ENCODE assay signal across 16 cellular contexts in genomic region chr7:44449531-44449930, GRCh38. TPM values are rescaled to one million over a fixed set of nuclear protein-coding genes. Genes with fewer than 3 reads are reported as not detected.
A peak's percentile ranks its signal among the peaks of the same experiment; 100 is the strongest.
DNase-seq lines count a peak whose midpoint lies in the region; ATAC-seq, FAIRE-seq and TF ChIP-seq lines count a peak whose summit lies in the region.
"Had no signal": no experiment of that assay in that cellular context is flagged by ENCODE, and none has a peak within 500 bp of the region (broad histone marks: within the 10 kb centered on the region; RNA-seq: fewer than 3 reads in every experiment).

No MANE protein-coding gene starts in this region.

- WGBS in GM12878 (ENCODE audit: insufficient coverage, insufficient replicate concordance, low lambda C conversion rate, missing lambda C conversion rate) = 0% methylated on average over 1 of the region's 1 CpG

- TF ChIP-seq CTCF in GM12878 (IDR thresholded peaks at IDR 0.05 in 2 of 3, conservative IDR thresholded peaks at IDR 0.05 in 1 of 3; ENCODE audit: control insufficient read depth in 2 of 3, extremely low read depth in 1 of 3, insufficient read depth in 1 of 3, low read depth in 3 of 3, low read length in 3 of 3) (no peak), gastrocnemius medialis (IDR thresholded peaks at IDR 0.05 in 4 of 5, conservative IDR thresholded peaks at IDR 0.05 in 1 of 5) (no peak), Caco-2 (IDR thresholded peaks at IDR 0.05; ENCODE audit: insufficient read depth in 1 of 2, low read depth in 1 of 2, low read length in 1 of 2, severe bottlenecking in 1 of 2, unreplicated experiment in 1 of 2) (no peak), GM13977 (IDR thresholded peaks at IDR 0.05; ENCODE audit: extremely low read depth, insufficient read depth, missing control alignments) (no peak)

- H3K27me3 ChIP-seq in GM12878 (replicated peaks in 1 of 2; ENCODE audit: control insufficient read depth in 2 of 2, insufficient read depth in 2 of 2, low read length in 1 of 2) (no peaks in the 10 kb centered on the region), gastrocnemius medialis (no peaks in the 10 kb centered on the region), Caco-2 (replicated peaks; ENCODE audit: control insufficient read depth, insufficient read depth, low read length) (no peaks in the 10 kb centered on the region)
- H3K27me3 ChIP-seq: neural progenitor cell, Peyer's patch, thyroid gland had no signal

- TF ChIP-seq EP300 in GM12878 (IDR thresholded peaks at IDR 0.05; ENCODE audit: borderline replicate concordance in 1 of 2, control insufficient read depth in 1 of 2, low read depth in 2 of 2, low read length in 2 of 2) = no peak

- no peaks in the 10 kb centered on the region for H3K9me3 Mint-ChIP-seq in activated CD4-positive, alpha-beta T cell treated with anti-CD3 and anti-CD28 coated beads for 36 hours (ENCODE audit: low read depth)
- H3K9me3 Mint-ChIP-seq in Caco-2 (ENCODE audit: unreplicated experiment) = no peaks in the 10 kb centered on the region
- H3K9me3 Mint-ChIP-seq: neural progenitor cell had no signal

- RAD21 ChIA-PET in GM12878 (lab: Charles Lee; ENCODE audit: unreplicated experiment) = no interaction called here

- SMC1A ChIA-PET in GM12878 (lab: Charles Lee; ENCODE audit: uncharacterized antibody, unreplicated experiment) = interaction anchor here (0.9 to 1.8 kb wide), 2 partner anchors 13 to 42 kb away, joined by 3 to 6 read pairs; no protein-coding TSS in a partner anchor

- H3K4me1 ChIP-seq in GM12878 (ENCODE audit: control insufficient read depth, insufficient read depth, low read length) = no peaks in the 10 kb centered on the region
- peaks cover 61 to 74% of the 10 kb centered on the region in 2 donors for H3K4me1 ChIP-seq in gastrocnemius medialis
- no peaks in the 10 kb centered on the region for H3K4me1 ChIP-seq in Caco-2
- H3K4me1 ChIP-seq: neural progenitor cell, Peyer's patch had no signal

- H3K27ac Mint-ChIP-seq in activated CD4-positive, alpha-beta T cell treated with anti-CD3 and anti-CD28 coated beads for 36 hours = peak overlapping the region; percentile 16
- no peak overlapping the region for H3K27ac Mint-ChIP-seq in Caco-2 (ENCODE audit: unreplicated experiment)
- H3K27ac Mint-ChIP-seq: neural progenitor cell had no signal

- BruUV-seq in GM12878 (replicated peaks; lab: Mats Ljungman, UMichigan) = no TSS peak
- no TSS peak for BruUV-seq in Caco-2 (replicated peaks; lab: Mats Ljungman, UMichigan)

- no peak for FAIRE-seq in GM12878 (lab: Jason Lieb, UNC)
- FAIRE-seq: H54, small intestine, TTC549 had no signal

- H3K4me3 ChIP-seq in GM12878 (no peak overlapping the region), gastrocnemius medialis (no peak overlapping the region), Caco-2 (ENCODE audit: low read depth, low read length) (no peak overlapping the region)
- H3K4me3 ChIP-seq: lower lobe of right lung, neural progenitor cell, Peyer's patch, thyroid gland had no signal

- H4K20me1 ChIP-seq in GM12878 (ENCODE audit: control insufficient read depth, insufficient read depth) = no peaks in the 10 kb centered on the region

- CTCF ChIA-PET in activated CD4-positive, alpha-beta T cell treated with anti-CD3 and anti-CD28 coated beads for 36 hours (lab: Charles Lee) = interaction anchor here (0.6 kb wide), 3 partner anchors 31 to 958 kb away, joined by 3 read pairs; no protein-coding TSS in a partner anchor
- CTCF ChIA-PET in GM12878 (lab: Yijun Ruan, JAX) = interaction anchor here (0.6 to 1.4 kb wide), 4 partner anchors 13 to 209 kb away, joined by 3 to 8 read pairs (median 4); no protein-coding TSS in a partner anchor
- CTCF ChIA-PET in Caco-2 (lab: Charles Lee) = no interaction called here

- no peaks in the 10 kb centered on the region for H3K27me3 Mint-ChIP-seq in activated CD4-positive, alpha-beta T cell treated with anti-CD3 and anti-CD28 coated beads for 36 hours
- no peaks in the 10 kb centered on the region for H3K27me3 Mint-ChIP-seq in Caco-2 (ENCODE audit: insufficient read depth, unreplicated experiment)

- no peak for DNase-seq in activated CD4-positive, alpha-beta T cell treated with anti-CD3 and anti-CD28 coated beads for 36 hours
- DNase-seq in activated CD4-positive, alpha-beta T cell treated with anti-CD3 and anti-CD28 coated beads for 48 hours = no peak
- DNase-seq in NOMO-1 treated with DMSO at 0.1 percent for 48 hours (lab: John Stamatoyannopoulos, UW; ENCODE audit: unreplicated experiment) (peak; percentile 79), GM12878 (ENCODE audit: low read depth, low spot score) (no peak), gastrocnemius medialis (no peak), Caco-2 (no peak), GM13977 (ENCODE audit: low spot score) (no peak)
- DNase-seq: hippocampal formation, lower lobe of right lung, Peyer's patch, small intestine, thyroid gland had no signal

- peaks cover 46% of the 10 kb centered on the region for H3K4me1 Mint-ChIP-seq in activated CD4-positive, alpha-beta T cell treated with anti-CD3 and anti-CD28 coated beads for 36 hours
- no peaks in the 10 kb centered on the region for H3K4me1 Mint-ChIP-seq in Caco-2 (ENCODE audit: low read depth, unreplicated experiment)

- peaks cover 57% of the 10 kb centered on the region for H3K36me3 Mint-ChIP-seq in activated CD4-positive, alpha-beta T cell treated with anti-CD3 and anti-CD28 coated beads for 36 hours (ENCODE audit: low read depth)
- peaks cover 7% of the 10 kb centered on the region for H3K36me3 Mint-ChIP-seq in Caco-2 (ENCODE audit: insufficient read depth, unreplicated experiment)

- no peak overlapping the region for H3K4me3 Mint-ChIP-seq in activated CD4-positive, alpha-beta T cell treated with anti-CD3 and anti-CD28 coated beads for 36 hours
- no peak overlapping the region for H3K4me3 Mint-ChIP-seq in Caco-2 (ENCODE audit: unreplicated experiment)
- H3K4me3 Mint-ChIP-seq: neural progenitor cell had no signal

- no peak overlapping the region for H3K9ac ChIP-seq in GM12878 (ENCODE audit: control insufficient read depth, insufficient read depth, low read length)
- H3K9ac ChIP-seq: neural progenitor cell had no signal

- no peak for TF ChIP-seq POLR2A in GM12878 (IDR thresholded peaks at IDR 0.05; ENCODE audit: low read depth, low read length)
- TF ChIP-seq POLR2A in gastrocnemius medialis (IDR thresholded peaks at IDR 0.05) = no peak

- no peak overlapping the region for H2AFZ ChIP-seq in GM12878 (ENCODE audit: control insufficient read depth, low read depth, low read length)
- H2AFZ ChIP-seq: neural progenitor cell had no signal

- intact Hi-C loops in activated CD4-positive, alpha-beta T cell treated with anti-CD3 and anti-CD28 coated beads for 36 hours (cut with DNase I, micrococcal nuclease) = no loop called here
- intact Hi-C loops in GM12878 (cut with micrococcal nuclease; ENCODE audit: unreplicated experiment) (no loop called here), gastrocnemius medialis (cut with DNase I; ENCODE audit: low total_unique reads) (no loop called here), Caco-2 (cut with micrococcal nuclease; ENCODE audit: unreplicated experiment) (no loop called here)

- in situ Hi-C loops in GM12878 (cut with MboI) = no loop called here
- in situ Hi-C loops in gastrocnemius medialis (cut with MboI; ENCODE audit: low sequenced_read_pairs in 4 of 4) = no loop called here
- in situ Hi-C loops in GM13977 (cut with MboI; ENCODE audit: low pct_unique_long_range_greater_than_20kb, low sequenced_read_pairs, unreplicated experiment) = no loop called here

- no peak for ATAC-seq in activated CD4-positive, alpha-beta T cell treated with anti-CD3 and anti-CD28 coated beads for 36 hours
- ATAC-seq in GM12878 (peak; percentile 27; the same call in 2 of the 3 replicates), gastrocnemius medialis (no peak), HG02642 (IDR thresholded peaks at IDR 0.05; ENCODE audit: poor library complexity, unreplicated experiment) (no peak)
- ATAC-seq: lower lobe of right lung had no signal

- H3K27ac ChIP-seq in GM12878 (ENCODE audit: control insufficient read depth, insufficient read depth) = no peak overlapping the region
- peak overlapping the region in 3 of 4 donors; percentile 20 to 77 (median 38) for H3K27ac ChIP-seq in gastrocnemius medialis
- H3K27ac ChIP-seq: lower lobe of right lung, neural progenitor cell, Peyer's patch, thyroid gland had no signal

- peaks cover 19% of the 10 kb centered on the region for H3K79me2 ChIP-seq in GM12878 (ENCODE audit: control insufficient read depth, insufficient read depth, low read length)

- POLR2A ChIA-PET in activated CD4-positive, alpha-beta T cell treated with anti-CD3 and anti-CD28 coated beads for 36 hours (lab: Charles Lee) = interaction anchor here (1.2 kb wide), 1 partner anchor 11 kb away, joined by 4 read pairs; no protein-coding TSS in a partner anchor
- POLR2A ChIA-PET in GM12878 (lab: Charles Lee) = interaction anchor here (1.6 kb wide), 1 partner anchor 13 kb away, joined by 7 read pairs; no protein-coding TSS in a partner anchor
- POLR2A ChIA-PET in Caco-2 (lab: Charles Lee) = no interaction called here

- H3K36me3 ChIP-seq in GM12878 (ENCODE audit: control insufficient read depth in 2 of 2, insufficient read depth in 2 of 2, low read length in 1 of 2) = peaks cover 0 to 8% of the 10 kb centered on the region in 2 experiments
- no peaks in the 10 kb centered on the region for H3K36me3 ChIP-seq in gastrocnemius medialis
- H3K36me3 ChIP-seq in Caco-2 (ENCODE audit: control insufficient read depth, insufficient read depth, low read length) = no peaks in the 10 kb centered on the region
- H3K36me3 ChIP-seq: neural progenitor cell, thyroid gland had no signal

- no peak overlapping the region for H3K4me2 ChIP-seq in GM12878 (ENCODE audit: control insufficient read depth, insufficient read depth)
- H3K4me2 ChIP-seq: neural progenitor cell had no signal

- H3K9me3 ChIP-seq in GM12878 (replicated peaks; ENCODE audit: control insufficient read depth, insufficient read depth, low read length) = no peaks in the 10 kb centered on the region; the same call in 2 of the 3 replicates
- no peaks in the 10 kb centered on the region for H3K9me3 ChIP-seq in gastrocnemius medialis
- no peaks in the 10 kb centered on the region for H3K9me3 ChIP-seq in Caco-2
- H3K9me3 ChIP-seq: lower lobe of right lung, Peyer's patch, thyroid gland had no signal

- no peak for TF ChIP-seq RAD21 in GM12878 (IDR thresholded peaks at IDR 0.05; ENCODE audit: insufficient read depth, low read depth, low read length)

RNA-seq across cellular contexts. Expression of gene NUDCD3, which starts 40.9 kb away (rescaled TPM):
- 10 to 100 TPM; 70.3 to 77.6 TPM for total RNA-seq in activated CD4-positive, alpha-beta T cell treated with anti-CD3 and anti-CD28 coated beads for 36 hours
- 53.2 and 61.8 TPM in 2 replicates for total RNA-seq in GM12878 (2013; cell fraction: nucleolus; rRNA removed)
- total RNA-seq in GM12878 (2014; rRNA removed) (41.1 and 53.0 TPM in 2 replicates), GM12878 (2014; rRNA removed; fragmentation: Illumina TruSeq; extraction: Trizol) (29.1 and 35.4 TPM in 2 replicates), GM12878 (2021) (89.8 and 92.3 TPM in 2 replicates), gastrocnemius medialis (10 to 100 TPM; 76.2 to 93.4 (median 77.0) TPM), Caco-2 (2022) (103 and 116 TPM in 2 replicates)
- polyA plus RNA-seq in GM12878 (2011; ENCODE audit: low read depth) = 18.3 TPM
- polyA plus RNA-seq in GM12878 (2011; rRNA removed) (46.6 and 54.4 TPM in 2 replicates), GM12878 (2014; fragmentation: Illumina TruSeq; extraction: Trizol) (42.9 and 49.8 TPM in 2 replicates), GM12878 (2014; fragmentation: Nextera tagmentation; extraction: Ambion mirVana) (10 to 100 TPM; 25.0 to 30.7 TPM), GM12878 (2014; rRNA removed) (43.1 and 47.0 TPM in 2 replicates), GM12878 (2016; fragmentation: Nextera tagmentation; extraction: Ambion mirVana) (10 to 100 TPM; 75.2 to 77.4 TPM)
- polyA plus RNA-seq in GM12878 (2011; cell fraction: cytosol; rRNA removed) = 68.6 and 84.4 TPM in 2 replicates
- 88.9 and 94.6 TPM in 2 replicates for polyA plus RNA-seq in GM12878 (2011; cell fraction: nucleus; rRNA removed)
- polyA plus RNA-seq in GM12878 (2012) = 33.3 and 42.2 TPM in 2 replicates
- polyA minus RNA-seq in GM12878 (2011; rRNA and poly(A)+ RNA removed) = 105 and 108 TPM in 2 replicates
- 25.3 and 27.0 TPM in 2 replicates for polyA minus RNA-seq in GM12878 (2011; cell fraction: cytosol; rRNA and poly(A)+ RNA removed)
- polyA minus RNA-seq in GM12878 (2011; cell fraction: nucleus; rRNA and poly(A)+ RNA removed) = 26.2 and 44.8 TPM in 2 replicates
